ENCODE assay signal across 17 cellular contexts in genomic region chr7:138342990-138343389, GRCh38.
DNase-seq lines count a peak whose midpoint lies in the region; TF ChIP-seq lines count a peak whose summit lies in the region.
"Had no signal": no experiment of that assay in that cellular context is flagged by ENCODE, and none has a peak within 500 bp of the region (broad histone marks: within the 10 kb centered on the region; RNA-seq: fewer than 3 reads in every experiment).

No MANE protein-coding gene starts in this region.

- H3K4me3 ChIP-seq in HEK293 (ENCODE audit: low read depth, low read length): no peak overlapping the region
- H3K4me3 ChIP-seq in ascending aorta: no peak overlapping the region
- H3K4me3 ChIP-seq: A549; BLaER1 treated with 17β-estradiol and CSF1 and Interleukin-3, amounts not matched to agents 10 nM and 100 nM had no signal

- TF ChIP-seq CTCF in HEK293 (tag by site-specific recombination; IDR thresholded peaks at IDR 0.05) (no peak), ascending aorta (IDR thresholded peaks at IDR 0.05) (no peak)

- no peak overlapping the region for H3K27ac ChIP-seq in HEK293 (ENCODE audit: extremely low read depth, low read depth, low read length)
- no peak overlapping the region for H3K27ac ChIP-seq in ascending aorta
- H3K27ac ChIP-seq: 22Rv1; A549; BLaER1 treated with 17β-estradiol and CSF1 and Interleukin-3, amounts not matched to agents 10 nM and 100 nM; C4-2B had no signal

- no peaks in the 10 kb centered on the region for H3K27me3 ChIP-seq in ascending aorta
- H3K27me3 ChIP-seq: BLaER1 treated with 17β-estradiol and CSF1 and Interleukin-3, amounts not matched to agents 10 nM and 100 nM had no signal

- CTCF ChIA-PET in HEK293 (lab: Yijun Ruan, JAX): no interaction called here

- POLR2A ChIA-PET in HEK293 (lab: Yijun Ruan, JAX): no interaction called here

- H3K36me3 ChIP-seq in HEK293 (ENCODE audit: control insufficient read depth in 2 of 2, insufficient read depth in 1 of 2, low read length in 2 of 2): no peaks in the 10 kb centered on the region
- no peaks in the 10 kb centered on the region for H3K36me3 ChIP-seq in ascending aorta
- H3K36me3 ChIP-seq: BLaER1 treated with 17β-estradiol and CSF1 and Interleukin-3, amounts not matched to agents 10 nM and 100 nM had no signal

- intact Hi-C loops in ascending aorta (cut with DNase I): no loop called here

- peak; percentile 7 for DNase-seq in DMS53 (lab: John Stamatoyannopoulos, UW)
- DNase-seq in DMS53 treated with DMSO at 0.1 percent for 48 hours (lab: John Stamatoyannopoulos, UW; ENCODE audit: unreplicated experiment): no peak
- DNase-seq in NCI-H82 (lab: John Stamatoyannopoulos, UW): peak; percentile 21
- no peak for DNase-seq in ascending aorta (ENCODE audit: low spot score in 2 of 2)
- no peak for DNase-seq in RKO (ENCODE audit: low spot score)
- DNase-seq: AML-193; Caco-2; Calu3; CD4-positive, alpha-beta T cell; CD8-positive, alpha-beta T cell; DMS79 treated with DMSO at 0.1 percent for 48 hours; GF-D8 had no signal

- H3K4me1 ChIP-seq in HEK293 (ENCODE audit: control insufficient read depth, insufficient read depth, low read length): no peaks in the 10 kb centered on the region
- H3K4me1 ChIP-seq in ascending aorta: no peaks in the 10 kb centered on the region
- H3K4me1 ChIP-seq: A549; BLaER1 treated with 17β-estradiol and CSF1 and Interleukin-3, amounts not matched to agents 10 nM and 100 nM; Caco-2 had no signal

- H3K9me3 ChIP-seq in HEK293 (ENCODE audit: control insufficient read depth, insufficient read depth, low read depth, low read length) (no peaks in the 10 kb centered on the region), ascending aorta (peaks cover 0 to 15% of the 10 kb centered on the region in 2 donors)
- H3K9me3 ChIP-seq: A549 had no signal

TF ChIP-seq in HEK293, 187 proteins besides CTCF, POLR2A, EP300 and RAD21:
- TF ChIP-seq SETDB1 (IDR thresholded peaks at IDR 0.05; ENCODE audit: insufficient read length, low read length) (peak; percentile 98), ZSCAN23 (tag by site-specific recombination; IDR thresholded peaks at IDR 0.05) (no peak)

Comparison
In these comparisons a context has a peak if more than half of its experiments do, and no peak if none do; other contexts are left out.
1. DNase-seq: peak in DMS53 (single experiment) and NCI-H82 (single experiment); none in DMS53 treated with DMSO at 0.1 percent for 48 hours (single experiment), ascending aorta (0 of 2) and RKO (single experiment).